Comparison of ENCODE assay signal across 9 cellular contexts in the genomic region with DNA sequence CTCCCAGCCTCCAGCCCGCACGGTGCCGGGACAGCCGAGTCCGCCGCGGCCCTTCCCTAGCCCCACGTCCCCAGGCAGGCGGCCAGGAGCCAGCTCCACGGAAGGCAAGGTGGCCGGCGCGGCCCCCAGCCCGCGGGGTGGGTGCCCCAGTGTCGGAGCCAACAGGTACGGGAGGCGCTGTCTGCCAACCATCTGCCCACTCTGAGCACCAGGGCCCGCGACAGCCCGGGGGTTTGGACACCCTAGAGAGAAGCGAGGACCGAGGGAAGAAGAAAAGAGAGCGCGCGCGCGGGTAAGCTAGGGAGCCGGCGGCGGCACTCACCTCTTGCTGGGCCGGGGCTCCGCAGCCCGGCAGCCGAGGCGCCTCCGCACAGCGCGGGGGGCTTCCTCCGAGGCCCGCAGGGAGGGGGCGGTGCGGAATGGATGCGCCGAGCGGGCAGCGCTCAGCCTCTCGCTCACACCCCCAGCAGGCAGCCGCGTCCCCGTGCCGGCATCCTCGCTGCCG.
DNase-seq lines count a peak whose midpoint lies in the region; ATAC-seq and TF ChIP-seq lines count a peak whose summit lies in the region.
"Had no signal": no experiment of that assay in that cellular context is flagged by ENCODE, and none has a peak within 500 bp of the region (broad histone marks: within the 10 kb centered on the region; RNA-seq: fewer than 3 reads in every experiment).

No MANE protein-coding gene starts in this region.

- H3K4me3 ChIP-seq in esophagus muscularis mucosa: no peak overlapping the region
- peak overlapping the region in 1 of 2 donors; percentile 86 for H3K4me3 ChIP-seq in neuronal stem cell (ENCODE audit: low read length in 2 of 2)

- peak overlapping the region; percentile 35 for H2AFZ ChIP-seq in neuronal stem cell (ENCODE audit: low read length)

- H2BK12ac ChIP-seq in neuronal stem cell (ENCODE audit: low read length): no peak overlapping the region

- H3K18ac ChIP-seq in neuronal stem cell (ENCODE audit: low read length): peak overlapping the region; percentile 95

- H3K27ac ChIP-seq in esophagus muscularis mucosa (replicated peaks in 1 of 4) (no peak overlapping the region), neuronal stem cell (replicated peaks; ENCODE audit: low read length) (no peak overlapping the region)
- H3K27ac ChIP-seq: RWPE1 had no signal

- peaks cover 2 to 20% (median 10%) of the 10 kb centered on the region in 4 donors for H3K4me1 ChIP-seq in esophagus muscularis mucosa
- peaks cover 0 to 7% of the 10 kb centered on the region in 2 donors for H3K4me1 ChIP-seq in neuronal stem cell (ENCODE audit: control insufficient read depth in 2 of 2, insufficient read depth in 1 of 2, low read depth in 1 of 2, low read length in 2 of 2)

- H2BK15ac ChIP-seq in neuronal stem cell (ENCODE audit: low read length): peak overlapping the region; percentile 81

- peak overlapping the region; percentile 91 for H3K9ac ChIP-seq in neuronal stem cell (ENCODE audit: low read depth, low read length, poor library complexity)

- intact Hi-C loops in esophagus muscularis mucosa (cut with DNase I): no loop called here

- peak overlapping the region; percentile 13 for H2AK5ac ChIP-seq in neuronal stem cell (ENCODE audit: low read depth, low read length)

- no peak overlapping the region for H2BK5ac ChIP-seq in neuronal stem cell (ENCODE audit: low read length)

- H3K36me3 ChIP-seq in esophagus muscularis mucosa: no peaks in the 10 kb centered on the region
- peaks cover 0 to 2% of the 10 kb centered on the region in 2 donors for H3K36me3 ChIP-seq in neuronal stem cell (replicated peaks in 1 of 2; ENCODE audit: control insufficient read depth in 2 of 2, insufficient read depth in 2 of 2, low read length in 2 of 2)

- H3K14ac ChIP-seq in neuronal stem cell (ENCODE audit: low read length): peak overlapping the region; percentile 65

- 0% methylated on average over 2 of the region's 54 CpGs for WGBS in esophagus muscularis mucosa
- WGBS in neuronal stem cell (ENCODE audit: extremely low coverage in 2 of 2, insufficient read length in 2 of 2, insufficient replicate concordance in 1 of 2), 2 donors: no CpG with 5 or more reads among the region's 54 CpGs

- no peaks in the 10 kb centered on the region for H3K79me1 ChIP-seq in neuronal stem cell (ENCODE audit: low read depth, low read length)

- H3K4ac ChIP-seq in neuronal stem cell (ENCODE audit: low read length): no peak overlapping the region

- in situ Hi-C loops in G401 (cut with HindIII; ENCODE audit: low sequenced_read_pairs): no loop called here

- TF ChIP-seq EP300 in esophagus muscularis mucosa (IDR thresholded peaks at IDR 0.05): no peak

- peak overlapping the region; percentile 43 for H2BK120ac ChIP-seq in neuronal stem cell (ENCODE audit: low read depth, low read length)

- peak overlapping the region; percentile 96 for H3K23ac ChIP-seq in neuronal stem cell (ENCODE audit: low read depth, low read length, poor library complexity)

- H3K27me3 ChIP-seq in esophagus muscularis mucosa (peaks cover 0 to 60% (median 13%) of the 10 kb centered on the region in 4 donors), neuronal stem cell (ENCODE audit: control insufficient read depth in 3 of 3, insufficient read depth in 3 of 3, low read depth in 1 of 3, low read length in 3 of 3) (peaks cover 10 to 60% (median 36%) of the 10 kb centered on the region in 3 experiments)

- DNase-seq in G401 (ENCODE audit: low spot score): peak; percentile 46
- peak; percentile 65 for DNase-seq in NCI-H146 (lab: John Stamatoyannopoulos, UW)
- peak; percentile 81 for DNase-seq in esophagus muscularis mucosa (ENCODE audit: extremely low spot score)
- peak; percentile 30 for DNase-seq in neuronal stem cell (ENCODE audit: low spot score)
- DNase-seq in HT-29 (ENCODE audit: low spot score): no peak
- DNase-seq: HCEC 1CT had no signal

- no peak for ATAC-seq in HG02870 (IDR thresholded peaks at IDR 0.05; ENCODE audit: unreplicated experiment)
- ATAC-seq in GM21529 (IDR thresholded peaks at IDR 0.05; ENCODE audit: unreplicated experiment): no peak

- no peak overlapping the region for H4K91ac ChIP-seq in neuronal stem cell (ENCODE audit: low read depth, low read length, poor library complexity)

- peak overlapping the region; percentile 76 for H4K8ac ChIP-seq in neuronal stem cell (ENCODE audit: low read depth, low read length)

- H3K9me3 ChIP-seq in esophagus muscularis mucosa (peaks cover 0 to 14% (median 5%) of the 10 kb centered on the region in 4 donors), neuronal stem cell (replicated peaks in 1 of 2; ENCODE audit: control insufficient read depth in 2 of 2, insufficient read depth in 1 of 2, low read depth in 1 of 2, low read length in 2 of 2) (peaks cover 0 to 3% of the 10 kb centered on the region in 2 donors)

- TF ChIP-seq CTCF in esophagus muscularis mucosa (IDR thresholded peaks at IDR 0.05): no peak

- TF ChIP-seq POLR2A in esophagus muscularis mucosa (IDR thresholded peaks at IDR 0.05; ENCODE audit: low read depth): no peak

- H3K4me2 ChIP-seq in neuronal stem cell (ENCODE audit: insufficient read depth, low read length, poor library complexity, severe bottlenecking): peak overlapping the region; percentile 99
